In genomic region chr5:116154931-116155330, GRCh38 we compare ENCODE assay signal across 29 cellular contexts.
"Had no signal": no experiment of that assay in that cellular context is flagged by ENCODE, and none has a peak within 500 bp of the region (broad histone marks: within the 10 kb centered on the region; RNA-seq: fewer than 3 reads in every experiment).

No MANE protein-coding gene starts in this region.

- DNase-seq: stimulated activated CD4-positive, alpha-beta T cell treated with anti-CD3 and anti-CD28 coated beads, Interleukin-2, amount 100 ng/mL, for 48 hours; stimulated activated CD4-positive, alpha-beta T cell treated with anti-CD3 and anti-CD28 coated beads, Interleukin-4, amount 100 ng/mL, for 1 hour; stimulated activated CD4-positive, alpha-beta T cell treated with anti-CD3 and anti-CD28 coated beads, Interleukin-4, amount 100 ng/mL, for 24 hours; stimulated activated CD4-positive, alpha-beta T cell treated with anti-CD3 and anti-CD28 coated beads, Interleukin-4, amount 100 ng/mL, for 4 hours; stimulated activated CD8-positive, alpha-beta memory T cell treated with anti-CD3 and anti-CD28 coated beads, Interleukin-4, amount 100 ng/mL, for 48 hours; stimulated activated naive B cell treated with anti-CD40 and anti-IgM and Interleukin-4, amounts not matched to agents 10 μg/mL and 1 μg/mL and 100 μg/mL, for 72 hours; stimulated activated naive CD4-positive, alpha-beta T cell; stimulated activated naive CD4-positive, alpha-beta T cell treated with Interleukin-2 at 50 U/mL for 16 hours; stimulated activated naive CD8-positive, alpha-beta T cell treated with anti-CD3 and anti-CD28 coated beads, Interleukin-15, amount 100 ng/mL, for 72 hours; stimulated activated naive CD8-positive, alpha-beta T cell treated with anti-CD3 and anti-CD28 coated beads, Interleukin-15, Interleukin-2, amounts not matched to agents 100 U/mL and 50 U/mL, for 24 hours; stomach; substantia nigra; testis; thyroid gland; tibial artery; transverse colon; trophoblast cell; upper lobe of left lung; upper lobe of right lung; uterus had no signal

- FAIRE-seq: urothelium cell line had no signal

- H3K9me3 ChIP-seq: stomach, suprapubic skin, testis, thoracic aorta, thyroid gland, tibial artery, tibial nerve, transverse colon, upper lobe of left lung, upper lobe of right lung, uterus, vagina had no signal

- ATAC-seq: stimulated activated effector memory CD8-positive, alpha-beta T cell treated with anti-CD3 and anti-CD28 coated beads, Interleukin-12 subunit alpha, Interleukin-12 subunit beta, amount 100 ng/mL, for 72 hours; stimulated activated memory B cell treated with anti-CD40 and anti-IgM and Interleukin-4, amounts not matched to agents 10 μg/mL and 1 μg/mL and 100 μg/mL, for 72 hours; stimulated activated naive B cell treated with anti-CD40 and anti-IgM and Interleukin-4, amounts not matched to agents 10 μg/mL and 1 μg/mL and 100 μg/mL, for 72 hours; stimulated activated naive CD8-positive, alpha-beta T cell treated with anti-CD3 and anti-CD28 coated beads, Interleukin-15, amount 100 ng/mL, for 72 hours; stimulated activated naive CD8-positive, alpha-beta T cell treated with anti-CD3 and anti-CD28 coated beads, Interleukin-15, Interleukin-2, amounts not matched to agents 100 U/mL and 50 U/mL, for 24 hours; upper lobe of right lung had no signal

- H3K27me3 Mint-ChIP-seq: stimulated activated memory B cell treated with anti-CD40 and anti-IgM and Interleukin-4, amounts not matched to agents 10 μg/mL and 1 μg/mL and 100 μg/mL, for 72 hours; stimulated activated naive B cell treated with anti-CD40 and anti-IgM and Interleukin-4, amounts not matched to agents 10 μg/mL and 1 μg/mL and 100 μg/mL, for 72 hours; stimulated activated naive CD8-positive, alpha-beta T cell treated with anti-CD3 and anti-CD28 coated beads, Interleukin-15, amount 100 ng/mL, for 72 hours; stimulated activated naive CD8-positive, alpha-beta T cell treated with anti-CD3 and anti-CD28 coated beads, Interleukin-15, Interleukin-2, amounts not matched to agents 100 ng/mL and 50 ng/mL, for 24 hours; type B pancreatic cell had no signal

- H3K27me3 ChIP-seq: stomach, suprapubic skin, testis, thyroid gland, tibial artery, tibial nerve, transverse colon, upper lobe of left lung, upper lobe of right lung, uterus, vagina had no signal

- H3K36me3 ChIP-seq: stomach, suprapubic skin, thoracic aorta, thyroid gland, tibial artery, tibial nerve, transverse colon, upper lobe of left lung, upper lobe of right lung, uterus, vagina had no signal

- H3K9me3 Mint-ChIP-seq: stimulated activated effector memory CD8-positive, alpha-beta T cell treated with anti-CD3 and anti-CD28 coated beads, Interleukin-12 subunit alpha, Interleukin-12 subunit beta, amount 100 ng/mL, for 72 hours; stimulated activated memory B cell treated with anti-CD40 and anti-IgM and Interleukin-4, amounts not matched to agents 10 μg/mL and 1 μg/mL and 100 μg/mL, for 72 hours; stimulated activated naive CD8-positive, alpha-beta T cell treated with anti-CD3 and anti-CD28 coated beads, Interleukin-15, Interleukin-2, amounts not matched to agents 100 ng/mL and 50 ng/mL, for 24 hours had no signal

- H3K4me3 ChIP-seq: stomach, suprapubic skin, testis, thoracic aorta, thyroid gland, tibial artery, tibial nerve, transverse colon, upper lobe of left lung, upper lobe of right lung, uterus, vagina had no signal

- H3K4me3 Mint-ChIP-seq: stimulated activated effector memory CD8-positive, alpha-beta T cell treated with anti-CD3 and anti-CD28 coated beads, Interleukin-12 subunit alpha, Interleukin-12 subunit beta, amount 100 ng/mL, for 72 hours; stimulated activated memory B cell treated with anti-CD40 and anti-IgM and Interleukin-4, amounts not matched to agents 10 μg/mL and 1 μg/mL and 100 μg/mL, for 72 hours; stimulated activated naive B cell treated with anti-CD40 and anti-IgM and Interleukin-4, amounts not matched to agents 10 μg/mL and 1 μg/mL and 100 μg/mL, for 72 hours; stimulated activated naive CD8-positive, alpha-beta T cell treated with anti-CD3 and anti-CD28 coated beads, Interleukin-15, amount 100 ng/mL, for 72 hours; stimulated activated naive CD8-positive, alpha-beta T cell treated with anti-CD3 and anti-CD28 coated beads, Interleukin-15, Interleukin-2, amounts not matched to agents 100 ng/mL and 50 ng/mL, for 24 hours; type B pancreatic cell had no signal

- H3K27ac Mint-ChIP-seq: stimulated activated effector memory CD8-positive, alpha-beta T cell treated with anti-CD3 and anti-CD28 coated beads, Interleukin-12 subunit alpha, Interleukin-12 subunit beta, amount 100 ng/mL, for 72 hours; stimulated activated memory B cell treated with anti-CD40 and anti-IgM and Interleukin-4, amounts not matched to agents 10 μg/mL and 1 μg/mL and 100 μg/mL, for 72 hours; stimulated activated naive B cell treated with anti-CD40 and anti-IgM and Interleukin-4, amounts not matched to agents 10 μg/mL and 1 μg/mL and 100 μg/mL, for 72 hours; stimulated activated naive CD8-positive, alpha-beta T cell treated with anti-CD3 and anti-CD28 coated beads, Interleukin-15, amount 100 ng/mL, for 72 hours; stimulated activated naive CD8-positive, alpha-beta T cell treated with anti-CD3 and anti-CD28 coated beads, Interleukin-15, Interleukin-2, amounts not matched to agents 100 ng/mL and 50 ng/mL, for 24 hours; type B pancreatic cell had no signal

- H3K4me1 ChIP-seq: suprapubic skin, testis, tibial artery, upper lobe of right lung, uterus, vagina had no signal

- H3K36me3 Mint-ChIP-seq: stimulated activated effector memory CD8-positive, alpha-beta T cell treated with anti-CD3 and anti-CD28 coated beads, Interleukin-12 subunit alpha, Interleukin-12 subunit beta, amount 100 ng/mL, for 72 hours had no signal

- H3K27ac ChIP-seq: stomach, suprapubic skin, testis, thoracic aorta, thyroid gland, tibial artery, tibial nerve, transverse colon, upper lobe of left lung, upper lobe of right lung, uterus, vagina had no signal
